In the genomic region with DNA sequence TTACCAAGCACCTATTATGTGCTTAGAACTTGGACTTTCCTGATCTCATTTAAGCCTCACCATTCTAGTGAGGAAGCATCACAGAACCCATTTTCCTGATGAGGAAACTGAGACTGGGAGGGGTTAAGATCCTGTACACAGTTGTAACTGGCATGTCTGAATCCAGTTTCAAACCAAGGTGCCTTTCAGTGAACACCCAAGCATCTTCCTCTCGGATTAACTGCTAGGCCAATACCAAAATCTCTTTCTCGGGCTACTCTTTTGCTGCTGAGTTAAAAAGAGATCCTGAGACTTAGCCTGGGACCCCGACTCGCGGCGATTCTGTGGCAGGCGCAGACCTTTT, we compare ENCODE assay signal across 10 cellular contexts. TPM values are rescaled to one million over a fixed set of nuclear protein-coding genes. Genes with fewer than 3 reads are reported as not detected.
A peak's percentile ranks its signal among the peaks of the same experiment; 100 is the strongest.
DNase-seq lines count a peak whose midpoint lies in the region; ATAC-seq and TF ChIP-seq lines count a peak whose summit lies in the region.
"Had no signal": no experiment of that assay in that cellular context is flagged by ENCODE, and none has a peak within 500 bp of the region (broad histone marks: within the 10 kb centered on the region; RNA-seq: fewer than 3 reads in every experiment).

No MANE protein-coding gene starts in this region.

- peaks cover 14 to 53% (median 38%) of the 10 kb centered on the region in 9 donors for H3K4me1 ChIP-seq in heart right ventricle
- H3K4me1 ChIP-seq in neural progenitor cell = peaks cover 9% of the 10 kb centered on the region
- no peaks in the 10 kb centered on the region for H3K4me1 ChIP-seq in urinary bladder (ENCODE audit: insufficient read depth)

- no peak overlapping the region for H2AFZ ChIP-seq in neural progenitor cell (replicated peaks)

- no peak for DNase-seq in heart right ventricle
- no peak for DNase-seq in cardiac septum (ENCODE audit: low spot score)
- DNase-seq in dorsolateral prefrontal cortex = no peak
- no peak for DNase-seq in neural progenitor cell (ENCODE audit: low spot score)
- DNase-seq in activated naive CD8-positive, alpha-beta T cell treated with anti-CD3 and anti-CD28 coated beads for 36 hours = no peak
- no peak for DNase-seq in activated CD4-positive, alpha-beta T cell treated with anti-CD3 and anti-CD28 coated beads, Interleukin-2, amount 50 U/mL, for 1 hour
- DNase-seq in UCSD-AML1 (lab: John Stamatoyannopoulos, UW; ENCODE audit: unreplicated experiment) = no peak
- DNase-seq: NCI-H1436 treated with DMSO at 0.1 percent for 48 hours had no signal

- no peak overlapping the region for H3K27ac Mint-ChIP-seq in neural progenitor cell
- H3K27ac Mint-ChIP-seq in activated naive CD8-positive, alpha-beta T cell treated with anti-CD3 and anti-CD28 coated beads for 36 hours = no peak overlapping the region
- H3K27ac Mint-ChIP-seq: activated T-helper 1 cell treated with anti-CD3 and anti-CD28 coated beads, Interleukin-12 subunit alpha, Interleukin-12 subunit beta, Interleukin-2, Interleukin-4 antibody, amounts not matched to agents 30 ng/mL and 10 ng/mL and 1 ng/mL, durations not matched to agents 14 hours and 24 hours and 36 hours had no signal

- H3K4me1 Mint-ChIP-seq in neural progenitor cell = peaks cover 7% of the 10 kb centered on the region
- peaks cover 4% of the 10 kb centered on the region for H3K4me1 Mint-ChIP-seq in activated naive CD8-positive, alpha-beta T cell treated with anti-CD3 and anti-CD28 coated beads for 36 hours

- TF ChIP-seq CTCF in heart right ventricle (IDR thresholded peaks at IDR 0.05) (no peak), dorsolateral prefrontal cortex (IDR thresholded peaks at IDR 0.05 in 54 of 56, conservative IDR thresholded peaks at IDR 0.05 in 2 of 56; ENCODE audit: low read depth in 1 of 56, partially characterized antibody in 56 of 56) (no peak), neural progenitor cell (IDR thresholded peaks at IDR 0.05) (no peak)

- peaks cover 6% of the 10 kb centered on the region for H3F3A ChIP-seq in neural progenitor cell (ENCODE audit: low read depth)

- H3K79me2 ChIP-seq in neural progenitor cell (ENCODE audit: low read depth) = no peaks in the 10 kb centered on the region

- no peaks in the 10 kb centered on the region for H3K9me3 Mint-ChIP-seq in neural progenitor cell
- H3K9me3 Mint-ChIP-seq in activated naive CD8-positive, alpha-beta T cell treated with anti-CD3 and anti-CD28 coated beads for 36 hours = no peaks in the 10 kb centered on the region
- H3K9me3 Mint-ChIP-seq: activated T-helper 1 cell treated with anti-CD3 and anti-CD28 coated beads, Interleukin-12 subunit alpha, Interleukin-12 subunit beta, Interleukin-2, Interleukin-4 antibody, amounts not matched to agents 30 ng/mL and 10 ng/mL and 1 ng/mL, durations not matched to agents 14 hours and 24 hours and 36 hours had no signal

- H3K9me3 ChIP-seq in heart right ventricle (no peaks in the 10 kb centered on the region), neural progenitor cell (ENCODE audit: low read depth) (no peaks in the 10 kb centered on the region)

- H3K27ac ChIP-seq in heart right ventricle (no peak overlapping the region), dorsolateral prefrontal cortex (peak overlapping the region in 7 of 59 donors; percentile 40 to 74 (median 67)), neural progenitor cell (no peak overlapping the region), urinary bladder (ENCODE audit: low read depth) (no peak overlapping the region)

- H3K27me3 ChIP-seq in heart right ventricle = peaks cover 0 to 62% (median 38%) of the 10 kb centered on the region in 7 donors
- peaks cover 0 to 22% (median 0%) of the 10 kb centered on the region in 45 donors for H3K27me3 ChIP-seq in dorsolateral prefrontal cortex
- H3K27me3 ChIP-seq in neural progenitor cell = peaks cover 68% of the 10 kb centered on the region

- intact Hi-C loops in heart right ventricle (cut with DNase I) = loop anchor here in 9 of 10 donors (2.0 to 5.0 kb wide), 12 partner anchors 141 to 326 kb away; no protein-coding TSS in a partner anchor
- intact Hi-C loops in cardiac septum (cut with DNase I) = loop anchor here (2.0 to 5.0 kb wide), 2 partner anchors 141 to 192 kb away; no protein-coding TSS in a partner anchor
- intact Hi-C loops in dorsolateral prefrontal cortex (cut with DNase I) = loop anchor here (1.0 to 5.0 kb wide), 7 partner anchors 86 to 322 kb away; no protein-coding TSS in a partner anchor

- no peak for ATAC-seq in heart right ventricle

- WGBS in heart right ventricle, 2 donors = 25 to 26% methylated on average over 7 of the region's 7 CpGs
- 26% methylated on average over 7 of the region's 7 CpGs for WGBS in urinary bladder

- no peaks in the 10 kb centered on the region for H3K36me3 Mint-ChIP-seq in neural progenitor cell
- H3K36me3 Mint-ChIP-seq in activated naive CD8-positive, alpha-beta T cell treated with anti-CD3 and anti-CD28 coated beads for 36 hours = no peaks in the 10 kb centered on the region

- peaks cover 37% of the 10 kb centered on the region for H3K27me3 Mint-ChIP-seq in neural progenitor cell (ENCODE audit: insufficient read depth, low read depth)
- H3K27me3 Mint-ChIP-seq in activated naive CD8-positive, alpha-beta T cell treated with anti-CD3 and anti-CD28 coated beads for 36 hours = peaks cover 55% of the 10 kb centered on the region

- H3K4me3 ChIP-seq in heart right ventricle (peak overlapping the region in 9 of 10 donors; percentile 34 to 58 (median 54)), dorsolateral prefrontal cortex (peak overlapping the region; percentile 47 to 84 (median 69)), neural progenitor cell (peak overlapping the region; percentile 64), urinary bladder (ENCODE audit: low read depth, low read length) (peak overlapping the region; percentile 32)

- H3K4me2 ChIP-seq in neural progenitor cell = peak overlapping the region; percentile 97

- no peak overlapping the region for H3K9ac ChIP-seq in neural progenitor cell

- H4K20me1 ChIP-seq in neural progenitor cell (ENCODE audit: low read depth) = peaks cover 13% of the 10 kb centered on the region

- peak overlapping the region; percentile 63 for H3K4me3 Mint-ChIP-seq in neural progenitor cell
- H3K4me3 Mint-ChIP-seq in activated naive CD8-positive, alpha-beta T cell treated with anti-CD3 and anti-CD28 coated beads for 36 hours = no peak overlapping the region
- H3K4me3 Mint-ChIP-seq: activated T-helper 1 cell treated with anti-CD3 and anti-CD28 coated beads, Interleukin-12 subunit alpha, Interleukin-12 subunit beta, Interleukin-2, Interleukin-4 antibody, amounts not matched to agents 30 ng/mL and 10 ng/mL and 1 ng/mL, durations not matched to agents 14 hours and 24 hours and 36 hours had no signal

- H3K36me3 ChIP-seq in heart right ventricle (no peaks in the 10 kb centered on the region), neural progenitor cell (no peaks in the 10 kb centered on the region), urinary bladder (ENCODE audit: insufficient read depth) (no peaks in the 10 kb centered on the region)

RNA-seq across cellular contexts. Expression of a gene that starts 0.6 kb away (rescaled TPM):
- total RNA-seq in heart right ventricle = 1 to 10 TPM in 2 of 10 donors, under 1 TPM in 7, not detected in 1; 0.04 to 1.9 (median 0.34) TPM
- under 1 TPM; 0.01 to 0.07 TPM for polyA plus RNA-seq in heart right ventricle
- total RNA-seq in cardiac septum = 0.46 TPM
- 10 to 100 TPM in 87 of 120 experiments, 1 to 10 TPM in 33; 2.8 to 70.9 (median 12.4) TPM for total RNA-seq in dorsolateral prefrontal cortex
- total RNA-seq in neural progenitor cell (ENCODE audit: low replicate concordance) = 0.03 TPM in 1 of 2 replicates, not detected in the other
- total RNA-seq in urinary bladder = 1.3 TPM
- polyA plus RNA-seq in urinary bladder = 0.25 TPM
- total RNA-seq in activated naive CD8-positive, alpha-beta T cell treated with anti-CD3 and anti-CD28 coated beads for 36 hours = not detected
